ENCODE assay signal across 12 cellular contexts in the genomic region with DNA sequence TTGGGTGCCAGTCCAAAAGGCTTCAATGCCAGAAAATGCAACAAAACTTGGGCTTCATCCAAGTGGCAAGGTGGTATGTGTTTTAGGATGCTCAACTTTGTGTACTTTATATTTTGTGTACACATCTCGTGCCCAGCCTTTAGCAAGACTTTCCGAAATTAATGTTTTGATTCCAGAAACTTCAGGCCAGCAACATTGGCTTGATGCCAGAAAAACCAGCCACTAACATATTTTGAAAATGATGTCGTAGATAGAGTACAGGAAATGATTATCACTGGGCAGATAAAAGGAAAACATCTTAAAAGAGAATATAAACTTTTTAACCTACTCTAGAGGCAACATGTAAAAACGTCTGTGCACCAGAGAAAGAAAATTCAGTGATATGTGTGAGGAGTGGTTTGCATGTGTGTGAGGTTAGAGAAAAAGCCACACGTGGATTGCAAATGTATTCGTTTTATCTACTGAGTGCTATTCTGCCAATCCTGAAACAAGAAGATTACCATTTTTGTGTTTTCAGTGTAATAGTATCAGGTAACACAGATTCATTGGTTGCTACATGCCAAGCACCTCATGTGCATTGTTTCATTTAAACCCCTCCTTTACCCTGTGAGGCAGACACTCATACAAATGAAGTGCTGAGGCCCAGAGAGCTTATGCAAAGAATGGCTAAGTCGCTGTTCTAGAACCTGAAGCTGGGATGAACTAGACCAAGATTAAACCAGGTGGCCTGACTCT.
A peak's percentile ranks its signal among the peaks of the same experiment; 100 is the strongest.
DNase-seq lines count a peak whose midpoint lies in the region; ATAC-seq and TF ChIP-seq lines count a peak whose summit lies in the region.
"Had no signal": no experiment of that assay in that cellular context is flagged by ENCODE, and none has a peak within 500 bp of the region (broad histone marks: within the 10 kb centered on the region; RNA-seq: fewer than 3 reads in every experiment).

No MANE protein-coding gene starts in this region.

- H3K4me1 ChIP-seq in tibial artery, result peaks cover 0 to 24% (median 20%) of the 10 kb centered on the region in 4 donors
- H3K4me1 ChIP-seq: vagina had no signal

- no peak overlapping the region for H3K4me3 ChIP-seq in fibroblast of pulmonary artery (replicated peaks; ENCODE audit: low read depth, low read length)
- no peak overlapping the region for H3K4me3 ChIP-seq in tibial artery
- H3K4me3 ChIP-seq: GM12878, vagina had no signal

- ATAC-seq in HG02759 (IDR thresholded peaks at IDR 0.05; ENCODE audit: unreplicated experiment), result no peak
- ATAC-seq: effector memory CD8-positive, alpha-beta T cell; GM12878 had no signal

- H3K27ac ChIP-seq in tibial artery, result peak overlapping the region; percentile 36 to 45
- H3K27ac ChIP-seq: vagina had no signal

- intact Hi-C loops in tibial artery (cut with DNase I; ENCODE audit: low total_unique reads), result no loop called here

- H3K36me3 ChIP-seq in tibial artery, result no peaks in the 10 kb centered on the region
- H3K36me3 ChIP-seq: vagina had no signal

- TF ChIP-seq CTCF in fibroblast of pulmonary artery (IDR thresholded peaks at IDR 0.05; ENCODE audit: low read length, missing control alignments) (no peak), tibial artery (IDR thresholded peaks at IDR 0.05) (no peak)

- H3K27me3 ChIP-seq in tibial artery, result no peaks in the 10 kb centered on the region
- H3K27me3 ChIP-seq: vagina had no signal

- H3K9me3 ChIP-seq in tibial artery, result no peaks in the 10 kb centered on the region
- H3K9me3 ChIP-seq: vagina had no signal

- DNase-seq in NCI-H82 (lab: John Stamatoyannopoulos, UW), result peak; percentile 17
- DNase-seq in NCI-H82 treated with DMSO at 0.1 percent for 48 hours (lab: John Stamatoyannopoulos, UW; ENCODE audit: unreplicated experiment), result no peak
- peak; percentile 18 for DNase-seq in RPMI7951 (ENCODE audit: low read depth)
- DNase-seq in fibroblast of pulmonary artery (ENCODE audit: low read depth), result peak; percentile 71
- DNase-seq in tibial artery, result no peak
- DNase-seq in activated gamma-delta T cell (lab: John Stamatoyannopoulos, UW), result no peak
- no peak for DNase-seq in NCI-H1694 (lab: John Stamatoyannopoulos, UW)
- DNase-seq: effector memory CD8-positive, alpha-beta T cell; posterior cingulate gyrus had no signal

Comparison
In these comparisons a context has a peak if more than half of its experiments do, and no peak if none do; other contexts are left out.
1. DNase-seq: peak in NCI-H82 (single experiment), RPMI7951 (single experiment) and fibroblast of pulmonary artery (single experiment); none in NCI-H82 treated with DMSO at 0.1 percent for 48 hours (single experiment), tibial artery (0 of 2), activated gamma-delta T cell (single experiment) and NCI-H1694 (single experiment).